In genomic region chr20:4811257-4811656, GRCh38 we compare ENCODE assay signal across 12 cellular contexts. TPM values are rescaled to one million over a fixed set of nuclear protein-coding genes. Genes with fewer than 3 reads are reported as not detected.
A peak's percentile ranks its signal among the peaks of the same experiment; 100 is the strongest.
DNase-seq lines count a peak whose midpoint lies in the region; TF ChIP-seq lines count a peak whose summit lies in the region.
"Had no signal": no experiment of that assay in that cellular context is flagged by ENCODE, and none has a peak within 500 bp of the region (broad histone marks: within the 10 kb centered on the region; RNA-seq: fewer than 3 reads in every experiment).

No MANE protein-coding gene starts in this region.

- peaks cover 0 to 2% of the 10 kb centered on the region in 2 donors for H3K27me3 ChIP-seq in tibial nerve
- H3K27me3 ChIP-seq in smooth muscle cell (ENCODE audit: low read depth): no peaks in the 10 kb centered on the region
- no peaks in the 10 kb centered on the region for H3K27me3 ChIP-seq in brain microvascular endothelial cell (replicated peaks)
- H3K27me3 ChIP-seq: tibial artery had no signal

- no peak overlapping the region for H3K4me2 ChIP-seq in smooth muscle cell

- H3K4me1 ChIP-seq in tibial nerve: peaks cover 0 to 64% (median 35%) of the 10 kb centered on the region in 4 donors
- no peaks in the 10 kb centered on the region for H3K4me1 ChIP-seq in smooth muscle cell (ENCODE audit: low read depth)

- H4K20me1 ChIP-seq in smooth muscle cell (ENCODE audit: low read depth): no peaks in the 10 kb centered on the region

- H3K27ac Mint-ChIP-seq in activated naive CD4-positive, alpha-beta T cell treated with anti-CD3 and anti-CD28 coated beads for 36 hours: peak overlapping the region; percentile 98
- H3K27ac Mint-ChIP-seq in activated CD4-positive, alpha-beta memory T cell treated with anti-CD3 and anti-CD28 coated beads for 36 hours: peak overlapping the region; percentile 99
- peak overlapping the region; percentile 97 to 100 (median 99) for H3K27ac Mint-ChIP-seq in immature natural killer cell

- WGBS in tibial nerve, 2 donors: 83 to 96% methylated on average over 4 of the region's 4 CpGs
- WGBS in smooth muscle cell (ENCODE audit: low lambda C conversion rate): 85% methylated on average over 4 of the region's 4 CpGs

- POLR2A ChIA-PET in activated CD4-positive, alpha-beta memory T cell treated with anti-CD3 and anti-CD28 coated beads for 36 hours (lab: Charles Lee): interaction anchor here (0.6 to 1.9 kb wide), 2 partner anchors 14 to 316 kb away, joined by 3 to 10 read pairs; no protein-coding TSS in a partner anchor

- no peak overlapping the region for H3K9ac ChIP-seq in smooth muscle cell (ENCODE audit: low read depth)

- H3K36me3 ChIP-seq in tibial nerve: no peaks in the 10 kb centered on the region
- no peaks in the 10 kb centered on the region for H3K36me3 ChIP-seq in smooth muscle cell (ENCODE audit: low read depth)
- no peaks in the 10 kb centered on the region for H3K36me3 ChIP-seq in brain microvascular endothelial cell (replicated peaks)
- H3K36me3 ChIP-seq: tibial artery had no signal

- CTCF ChIA-PET in activated naive CD4-positive, alpha-beta T cell treated with anti-CD3 and anti-CD28 coated beads for 36 hours (lab: Charles Lee): interaction anchor here (0.7 to 1.2 kb wide), 2 partner anchors 70 to 145 kb away, joined by 3 read pairs; no protein-coding TSS in a partner anchor
- CTCF ChIA-PET in activated CD4-positive, alpha-beta memory T cell treated with anti-CD3 and anti-CD28 coated beads for 36 hours (lab: Charles Lee): interaction anchor here (1.0 to 1.9 kb wide), 2 partner anchors 8 to 13 kb away, joined by 3 to 6 read pairs; no protein-coding TSS in a partner anchor

- no peaks in the 10 kb centered on the region for H3K27me3 Mint-ChIP-seq in activated naive CD4-positive, alpha-beta T cell treated with anti-CD3 and anti-CD28 coated beads for 36 hours (ENCODE audit: low read depth)
- no peaks in the 10 kb centered on the region for H3K27me3 Mint-ChIP-seq in activated CD4-positive, alpha-beta memory T cell treated with anti-CD3 and anti-CD28 coated beads for 36 hours
- H3K27me3 Mint-ChIP-seq in immature natural killer cell (ENCODE audit: low read depth in 3 of 3): peaks cover 4 to 11% (median 7%) of the 10 kb centered on the region in 3 donors

- H3K79me2 ChIP-seq in smooth muscle cell (ENCODE audit: low read depth): no peaks in the 10 kb centered on the region

- H3K4me3 Mint-ChIP-seq in activated naive CD4-positive, alpha-beta T cell treated with anti-CD3 and anti-CD28 coated beads for 36 hours: peak overlapping the region; percentile 93
- H3K4me3 Mint-ChIP-seq in activated CD4-positive, alpha-beta memory T cell treated with anti-CD3 and anti-CD28 coated beads for 36 hours: no peak overlapping the region
- peak overlapping the region in 3 of 5 donors; percentile 66 to 94 (median 67) for H3K4me3 Mint-ChIP-seq in immature natural killer cell

- H3F3A ChIP-seq in smooth muscle cell (ENCODE audit: low read depth): no peaks in the 10 kb centered on the region

- H2AFZ ChIP-seq in smooth muscle cell (ENCODE audit: low read depth): no peak overlapping the region

- intact Hi-C loops in activated naive CD4-positive, alpha-beta T cell treated with anti-CD3 and anti-CD28 coated beads for 36 hours (cut with micrococcal nuclease): loop anchor here (5.0 kb wide), 1 partner anchor 1339 kb away; the partner anchor contains the start of gene ATRN
- intact Hi-C loops in activated CD4-positive, alpha-beta memory T cell treated with anti-CD3 and anti-CD28 coated beads for 36 hours (cut with micrococcal nuclease): loop anchor here (5.0 kb wide), 2 partner anchors 191 to 316 kb away; partner anchors contain the start of genes CDS2 and SLC23A2

- peak overlapping the region in 3 of 4 donors; percentile 49 to 87 (median 79) for H3K27ac ChIP-seq in tibial nerve
- H3K27ac ChIP-seq in smooth muscle cell (ENCODE audit: low read depth): no peak overlapping the region
- H3K27ac ChIP-seq in brain microvascular endothelial cell: no peak overlapping the region
- H3K27ac ChIP-seq: tibial artery had no signal

- H3K9me3 Mint-ChIP-seq in activated naive CD4-positive, alpha-beta T cell treated with anti-CD3 and anti-CD28 coated beads for 36 hours: no peaks in the 10 kb centered on the region
- H3K9me3 Mint-ChIP-seq in activated CD4-positive, alpha-beta memory T cell treated with anti-CD3 and anti-CD28 coated beads for 36 hours: no peaks in the 10 kb centered on the region
- H3K9me3 Mint-ChIP-seq in immature natural killer cell: no peaks in the 10 kb centered on the region

- no peak for DNase-seq in activated naive CD4-positive, alpha-beta T cell treated with anti-CD3 and anti-CD28 coated beads for 36 hours
- no peak for DNase-seq in activated naive CD4-positive, alpha-beta T cell treated with anti-CD3 and anti-CD28 coated beads, Interleukin-2, amount 50 U/mL, for 16 hours
- DNase-seq in activated CD4-positive, alpha-beta memory T cell treated with anti-CD3 and anti-CD28 coated beads for 36 hours: no peak
- DNase-seq in immature natural killer cell: no peak
- no peak for DNase-seq in tibial nerve (ENCODE audit: low spot score in 2 of 2)
- no peak for DNase-seq in smooth muscle cell (lab: John Stamatoyannopoulos, UW; ENCODE audit: unreplicated experiment)
- DNase-seq in brain microvascular endothelial cell: no peak
- no peak for DNase-seq in DMS 273 (lab: John Stamatoyannopoulos, UW; ENCODE audit: unreplicated experiment)
- DNase-seq: NCI-H1105, PC-3 had no signal

- H3K9me3 ChIP-seq in tibial nerve: no peaks in the 10 kb centered on the region
- H3K9me3 ChIP-seq in smooth muscle cell (replicated peaks; ENCODE audit: low read depth): no peaks in the 10 kb centered on the region
- H3K9me3 ChIP-seq: tibial artery had no signal

- no peak for TF ChIP-seq POLR2A in tibial nerve (IDR thresholded peaks at IDR 0.05)

- peaks cover 14% of the 10 kb centered on the region for H3K36me3 Mint-ChIP-seq in activated naive CD4-positive, alpha-beta T cell treated with anti-CD3 and anti-CD28 coated beads for 36 hours (ENCODE audit: low read depth)
- H3K36me3 Mint-ChIP-seq in activated CD4-positive, alpha-beta memory T cell treated with anti-CD3 and anti-CD28 coated beads for 36 hours: peaks cover 24% of the 10 kb centered on the region
- H3K36me3 Mint-ChIP-seq in immature natural killer cell: peaks cover 0 to 4% (median 0%) of the 10 kb centered on the region in 3 donors

- in situ Hi-C loops in brain microvascular endothelial cell (cut with HindIII; ENCODE audit: low pct_ligation_motif_present, low sequenced_read_pairs): no loop called here

- H3K4me3 ChIP-seq in tibial nerve (no peak overlapping the region), smooth muscle cell (no peak overlapping the region), brain microvascular endothelial cell (ENCODE audit: low read depth, low read length) (no peak overlapping the region)
- H3K4me3 ChIP-seq: lung, tibial artery had no signal

- TF ChIP-seq CTCF in tibial nerve (IDR thresholded peaks at IDR 0.05) (no peak), smooth muscle cell (IDR thresholded peaks at IDR 0.05; ENCODE audit: borderline replicate concordance, insufficient read depth, poor library complexity, severe bottlenecking) (no peak), brain microvascular endothelial cell (IDR thresholded peaks at IDR 0.05; ENCODE audit: low read depth, low read length, missing control alignments) (no peak)

- H3K4me1 Mint-ChIP-seq in activated naive CD4-positive, alpha-beta T cell treated with anti-CD3 and anti-CD28 coated beads for 36 hours (ENCODE audit: low read depth): peaks cover 73% of the 10 kb centered on the region
- H3K4me1 Mint-ChIP-seq in activated CD4-positive, alpha-beta memory T cell treated with anti-CD3 and anti-CD28 coated beads for 36 hours (ENCODE audit: low read depth): peaks cover 76% of the 10 kb centered on the region
- H3K4me1 Mint-ChIP-seq in immature natural killer cell: peaks cover 53 to 54% of the 10 kb centered on the region in 2 donors

- TF ChIP-seq EP300 in tibial nerve (IDR thresholded peaks at IDR 0.05): no peak

RNA-seq across cellular contexts. Expression of gene RASSF2, which starts 12.2 kb away (rescaled TPM):
- total RNA-seq in activated naive CD4-positive, alpha-beta T cell treated with anti-CD3 and anti-CD28 coated beads for 36 hours: 10 to 100 TPM; 26.7 to 27.9 TPM
- 10 to 100 TPM; 44.6 to 46.1 TPM for total RNA-seq in activated CD4-positive, alpha-beta memory T cell treated with anti-CD3 and anti-CD28 coated beads for 36 hours
- polyA plus RNA-seq in immature natural killer cell: 10 to 100 TPM; 15.7 to 18.7 (median 16.7) TPM
- 10 to 100 TPM; 28.2 to 48.8 (median 32.7) TPM for total RNA-seq in tibial nerve
- total RNA-seq in smooth muscle cell: 0.54 and 1.1 TPM in 2 replicates
- polyA plus RNA-seq in smooth muscle cell: 0.66 and 0.72 TPM in 2 replicates

Comparison
In these comparisons a context has a peak if more than half of its experiments do, and no peak if none do; other contexts are left out.
1. H3K27ac ChIP-seq: peak in tibial nerve (3 of 4); none in smooth muscle cell (single experiment) and brain microvascular endothelial cell (single experiment).
2. RNA of gene RASSF2, which starts 12.2 kb away (total RNA-seq): 44.6 to 46.1 TPM in activated CD4-positive, alpha-beta memory T cell treated with anti-CD3 and anti-CD28 coated beads for 36 hours, 28.2 to 48.8 TPM in tibial nerve and 26.7 to 27.9 TPM in activated naive CD4-positive, alpha-beta T cell treated with anti-CD3 and anti-CD28 coated beads for 36 hours; 0.54 to 1.1 TPM in smooth muscle cell; every median in the first group is over 10 times any median in the second.
3. Peak in every context shown above with its lines, with median percentiles within 50 percentile points of each other: H3K27ac Mint-ChIP-seq.